Comparison of ENCODE assay signal across 1 cellular context in the genomic region with DNA sequence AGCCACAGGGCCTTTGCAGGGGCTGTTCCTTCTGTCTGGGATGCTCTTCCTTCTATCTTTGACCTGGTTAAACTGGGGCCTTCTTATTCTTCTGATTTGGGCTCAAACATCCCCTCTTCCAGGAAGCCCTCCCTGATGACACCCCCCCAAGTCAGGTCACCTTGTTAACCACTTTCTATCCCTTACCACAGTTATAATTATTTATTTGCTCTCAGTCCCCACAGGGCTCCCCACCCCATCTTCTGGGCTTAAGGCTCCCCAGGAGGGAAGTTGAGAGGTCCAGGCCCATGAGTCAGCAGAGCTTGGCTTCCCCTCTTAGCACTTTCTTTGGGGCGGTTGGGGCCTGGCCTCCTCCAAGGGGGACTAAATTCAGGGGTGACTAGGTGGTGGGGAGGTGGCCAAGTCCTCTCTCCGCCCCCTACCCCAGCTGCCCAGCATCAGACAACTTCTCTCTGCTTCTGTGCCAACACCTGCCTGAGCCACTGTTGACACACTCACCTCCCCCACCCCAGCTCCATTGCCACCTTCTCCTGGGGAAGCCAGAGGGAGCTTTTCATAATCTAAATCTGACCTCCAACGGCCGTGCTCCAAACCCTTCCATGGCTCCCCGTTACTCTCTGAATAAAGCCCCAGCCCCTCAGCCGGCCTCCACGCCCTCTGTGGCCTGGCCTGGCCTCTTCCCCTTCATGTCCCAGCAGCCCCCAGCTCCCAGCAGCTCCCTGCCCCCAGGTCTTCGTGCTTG.
TF ChIP-seq lines count a peak whose summit lies in the region.

No MANE protein-coding gene starts in this region.

TF ChIP-seq in K562, 482 proteins besides CTCF, POLR2A, EP300 and RAD21 (continued from another document):
- TF ChIP-seq FOXO4 (CRISPR knock-in tag; IDR thresholded peaks at IDR 0.05) (no peak), ARNT (IDR thresholded peaks at IDR 0.05) (no peak), BCOR (IDR thresholded peaks at IDR 0.05) (peak; percentile 87), NR3C1 (CRISPR knock-in tag; IDR thresholded peaks at IDR 0.05) (no peak), ATF4 (CRISPR knock-in tag; IDR thresholded peaks at IDR 0.05) (no peak), MAFG (tag; conservative IDR thresholded peaks at IDR 0.05) (peak; percentile 31; the same call in 1 of the 2 replicates), BRCA1 (IDR thresholded peaks at IDR 0.05) (no peak), BRCA1 (CRISPR knock-in tag; IDR thresholded peaks at IDR 0.05) (no peak), RBM15 (IDR thresholded peaks at IDR 0.05; ENCODE audit: insufficient read depth, low read length) (no peak), NFE2L1 (tag; IDR thresholded peaks at IDR 0.05; ENCODE audit: borderline replicate concordance, low read depth) (no peak), BCL6 (CRISPR knock-in tag; IDR thresholded peaks at IDR 0.05) (no peak), SRF (CRISPR knock-in tag; IDR thresholded peaks at IDR 0.05) (no peak)
- TF ChIP-seq, protein P1, sequence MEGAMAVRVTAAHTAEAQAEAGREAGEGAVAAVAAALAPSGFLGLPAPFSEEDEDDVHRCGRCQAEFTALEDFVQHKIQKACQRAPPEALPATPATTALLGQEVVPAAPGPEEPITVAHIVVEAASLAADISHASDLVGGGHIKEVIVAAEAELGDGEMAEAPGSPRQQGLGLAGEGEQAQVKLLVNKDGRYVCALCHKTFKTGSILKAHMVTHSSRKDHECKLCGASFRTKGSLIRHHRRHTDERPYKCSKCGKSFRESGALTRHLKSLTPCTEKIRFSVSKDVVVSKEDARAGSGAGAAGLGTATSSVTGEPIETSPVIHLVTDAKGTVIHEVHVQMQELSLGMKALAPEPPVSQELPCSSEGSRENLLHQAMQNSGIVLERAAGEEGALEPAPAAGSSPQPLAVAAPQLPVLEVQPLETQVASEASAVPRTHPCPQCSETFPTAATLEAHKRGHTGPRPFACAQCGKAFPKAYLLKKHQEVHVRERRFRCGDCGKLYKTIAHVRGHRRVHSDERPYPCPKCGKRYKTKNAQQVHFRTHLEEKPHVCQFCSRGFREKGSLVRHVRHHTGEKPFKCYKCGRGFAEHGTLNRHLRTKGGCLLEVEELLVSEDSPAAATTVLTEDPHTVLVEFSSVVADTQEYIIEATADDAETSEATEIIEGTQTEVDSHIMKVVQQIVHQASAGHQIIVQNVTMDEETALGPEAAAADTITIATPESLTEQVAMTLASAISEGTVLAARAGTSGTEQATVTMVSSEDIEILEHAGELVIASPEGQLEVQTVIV (CRISPR knock-in tag; IDR thresholded peaks at IDR 0.05; ENCODE audit: borderline replicate concordance) = no peak
- TF ChIP-seq, protein P2, sequence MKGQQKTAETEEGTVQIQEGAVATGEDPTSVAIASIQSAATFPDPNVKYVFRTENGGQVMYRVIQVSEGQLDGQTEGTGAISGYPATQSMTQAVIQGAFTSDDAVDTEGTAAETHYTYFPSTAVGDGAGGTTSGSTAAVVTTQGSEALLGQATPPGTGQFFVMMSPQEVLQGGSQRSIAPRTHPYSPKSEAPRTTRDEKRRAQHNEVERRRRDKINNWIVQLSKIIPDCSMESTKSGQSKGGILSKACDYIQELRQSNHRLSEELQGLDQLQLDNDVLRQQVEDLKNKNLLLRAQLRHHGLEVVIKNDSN (CRISPR knock-in tag; IDR thresholded peaks at IDR 0.05) = no peak
